ENCODE assay signal across 11 cellular contexts in the genomic region with DNA sequence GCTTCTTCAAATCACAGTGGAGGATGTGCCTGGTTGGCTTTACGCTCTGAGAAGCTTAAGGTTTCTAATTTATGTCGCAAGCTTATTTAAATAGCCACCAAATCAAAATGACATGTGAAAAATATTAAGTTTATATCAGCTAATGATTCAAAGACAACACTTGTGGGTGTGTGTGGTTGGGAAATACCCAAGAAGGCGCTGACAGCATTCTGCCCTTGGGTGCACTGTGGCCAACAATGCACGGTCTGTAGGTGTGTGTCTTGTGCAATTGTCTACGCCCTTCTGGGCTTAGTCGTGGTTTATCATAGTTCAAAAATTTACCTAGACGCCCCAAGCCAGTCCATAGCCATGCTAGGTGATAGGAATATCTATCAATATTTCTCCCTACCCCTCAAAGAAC.
DNase-seq lines count a peak whose midpoint lies in the region; ATAC-seq and TF ChIP-seq lines count a peak whose summit lies in the region.
"Had no signal": no experiment of that assay in that cellular context is flagged by ENCODE, and none has a peak within 500 bp of the region (broad histone marks: within the 10 kb centered on the region; RNA-seq: fewer than 3 reads in every experiment).

No MANE protein-coding gene starts in this region.

- H3K9me3 Mint-ChIP-seq in MCF 10A (ENCODE audit: unreplicated experiment) = no peaks in the 10 kb centered on the region

- H3K27me3 ChIP-seq in ACC112 (ENCODE audit: insufficient read depth, low read length) (no peaks in the 10 kb centered on the region), A673 (replicated peaks; ENCODE audit: insufficient read depth, low read depth, low read length, poor library complexity) (no peaks in the 10 kb centered on the region), colonic mucosa (no peaks in the 10 kb centered on the region), right atrium auricular region (no peaks in the 10 kb centered on the region)
- H3K27me3 ChIP-seq: neutrophil, Peyer's patch had no signal

- peak; percentile 54 for ATAC-seq in GM19043 (IDR thresholded peaks at IDR 0.05; ENCODE audit: low read depth, unreplicated experiment)
- ATAC-seq in HG03103 (IDR thresholded peaks at IDR 0.05; ENCODE audit: low read depth, unreplicated experiment) = peak; percentile 73

- peak overlapping the region; percentile 24 for H2AFZ ChIP-seq in ACC112 (ENCODE audit: low read length, unreplicated experiment)

- DNase-seq in MCF 10A (ENCODE audit: unreplicated experiment) (peak; percentile 92), A673 (ENCODE audit: low spot score) (no peak), activated gamma-delta T cell (lab: John Stamatoyannopoulos, UW) (no peak), colonic mucosa (no peak), right atrium auricular region (ENCODE audit: low spot score) (no peak)
- DNase-seq: Peyer's patch had no signal

- H3K27ac ChIP-seq in ACC112 (ENCODE audit: low read depth, low read length) (0 out of 2 replicates have a peak overlapping the region, but pooled peaks have one; percentile 8), A673 (ENCODE audit: low read depth, low read length, poor library complexity, severe bottlenecking) (no peak overlapping the region), colonic mucosa (no peak overlapping the region), right atrium auricular region (no peak overlapping the region)
- H3K27ac ChIP-seq: C4-2B, neutrophil, Peyer's patch had no signal

- peaks cover 61% of the 10 kb centered on the region for H3K36me3 Mint-ChIP-seq in MCF 10A (ENCODE audit: insufficient read depth, unreplicated experiment)

- H3K79me2 ChIP-seq in ACC112 (ENCODE audit: control insufficient read depth, insufficient read depth, low read length, unreplicated experiment) = no peaks in the 10 kb centered on the region

- CTCF ChIA-PET in MCF 10A (lab: Yijun Ruan, JAX) = interaction anchor here (0.6 to 3.6 kb wide), 10 partner anchors 20 to 153 kb away, joined by 3 to 19 read pairs (median 6); no protein-coding TSS in a partner anchor
- CTCF ChIA-PET in A673 (lab: Charles Lee) = no interaction called here

- peaks cover 51% of the 10 kb centered on the region for H3K4me1 ChIP-seq in ACC112 (ENCODE audit: control insufficient read depth, insufficient read depth, low read length, unreplicated experiment)
- H3K4me1 ChIP-seq in A673 (ENCODE audit: insufficient read depth, low read length, poor library complexity, severe bottlenecking) = peaks cover 2% of the 10 kb centered on the region
- no peaks in the 10 kb centered on the region for H3K4me1 ChIP-seq in colonic mucosa
- peaks cover 0 to 9% of the 10 kb centered on the region in 2 donors for H3K4me1 ChIP-seq in right atrium auricular region
- H3K4me1 ChIP-seq: Peyer's patch had no signal

- no peaks in the 10 kb centered on the region for H3K27me3 Mint-ChIP-seq in MCF 10A (ENCODE audit: insufficient read depth, unreplicated experiment)

- H3K9me3 ChIP-seq in A673 (ENCODE audit: low read depth, low read length, poor library complexity, severe bottlenecking) = no peaks in the 10 kb centered on the region
- no peaks in the 10 kb centered on the region for H3K9me3 ChIP-seq in colonic mucosa
- no peaks in the 10 kb centered on the region for H3K9me3 ChIP-seq in right atrium auricular region
- H3K9me3 ChIP-seq: neutrophil, Peyer's patch had no signal

- peaks cover 34% of the 10 kb centered on the region for H3K4me1 Mint-ChIP-seq in MCF 10A (ENCODE audit: insufficient read depth, unreplicated experiment)

- POLR2A ChIA-PET in MCF 10A (lab: Yijun Ruan, JAX) (interaction anchor here (0.6 to 6.3 kb wide), 15 partner anchors 9 to 398 kb away, joined by 3 to 108 read pairs (median 3); a partner anchor contains a TSS), A673 (lab: Charles Lee; ENCODE audit: low non-redundant PET) (no interaction called here)

- no TSS peak for BruUV-seq in MCF 10A (replicated peaks; lab: Mats Ljungman, UMichigan)
- no TSS peak for BruUV-seq in A673 (replicated peaks; lab: Mats Ljungman, UMichigan)

- H3K4me3 ChIP-seq in ACC112 (ENCODE audit: low read depth, low read length) (no peak overlapping the region), A673 (ENCODE audit: low read depth, low read length, poor library complexity, severe bottlenecking) (no peak overlapping the region), colonic mucosa (no peak overlapping the region), right atrium auricular region (no peak overlapping the region)
- H3K4me3 ChIP-seq: Peyer's patch had no signal

- intact Hi-C loops in MCF 10A (cut with micrococcal nuclease) (no loop called here), A673 (cut with micrococcal nuclease; ENCODE audit: unreplicated experiment) (no loop called here), colonic mucosa (cut with DNase I) (no loop called here)

- no peak overlapping the region for H3K4me3 Mint-ChIP-seq in MCF 10A (ENCODE audit: unreplicated experiment)

- H3K27ac Mint-ChIP-seq in MCF 10A (ENCODE audit: low read depth, unreplicated experiment) = peak overlapping the region; percentile 83

- TF ChIP-seq CTCF in MCF 10A (IDR thresholded peaks at IDR 0.05; ENCODE audit: unreplicated experiment) (no peak), A673 (conservative IDR thresholded peaks at IDR 0.05; ENCODE audit: low read depth, low read length) (no peak), colonic mucosa (IDR thresholded peaks at IDR 0.05) (no peak), right atrium auricular region (IDR thresholded peaks at IDR 0.05) (no peak)

- H3K9ac ChIP-seq in colonic mucosa (ENCODE audit: low read depth in 2 of 2, low read length in 2 of 2) = no peak overlapping the region

- no peaks in the 10 kb centered on the region; the same call in 1 of the 2 replicates for H3K36me3 ChIP-seq in ACC112 (ENCODE audit: insufficient read depth, low read length)
- H3K36me3 ChIP-seq in A673 (ENCODE audit: insufficient read depth, low read length, poor library complexity, severe bottlenecking) = no peaks in the 10 kb centered on the region
- H3K36me3 ChIP-seq in colonic mucosa = no peaks in the 10 kb centered on the region
- no peaks in the 10 kb centered on the region for H3K36me3 ChIP-seq in right atrium auricular region
- H3K36me3 ChIP-seq: neutrophil, Peyer's patch had no signal
